In the genomic region with DNA sequence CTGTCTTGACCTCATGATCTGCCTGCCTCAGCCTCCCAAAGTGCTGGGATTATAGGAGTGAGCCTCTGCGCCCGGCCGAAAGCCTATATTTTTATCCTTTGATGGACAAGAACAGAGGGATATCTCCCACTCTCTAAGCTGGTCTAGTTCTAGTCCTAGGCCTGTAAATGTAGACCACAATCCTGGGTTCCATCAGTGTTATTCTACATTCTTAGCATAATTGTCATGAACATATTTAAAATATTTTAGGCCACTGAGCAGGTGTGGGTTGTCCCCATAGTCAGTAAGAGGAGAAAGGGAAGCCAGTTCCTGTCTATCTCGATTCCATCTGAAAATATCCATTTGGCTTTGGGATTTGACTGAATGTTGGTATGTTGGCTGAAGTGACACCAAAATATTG, we compare ENCODE assay signal across 22 cellular contexts.
A peak's percentile ranks its signal among the peaks of the same experiment; 100 is the strongest.
DNase-seq lines count a peak whose midpoint lies in the region; ATAC-seq and TF ChIP-seq lines count a peak whose summit lies in the region.
"Had no signal": no experiment of that assay in that cellular context is flagged by ENCODE, and none has a peak within 500 bp of the region (broad histone marks: within the 10 kb centered on the region; RNA-seq: fewer than 3 reads in every experiment).

No MANE protein-coding gene starts in this region.

- H3K27me3 ChIP-seq in OCI-LY3 (ENCODE audit: low read depth, low read length): no peaks in the 10 kb centered on the region
- H3K27me3 ChIP-seq: BE2C; BLaER1 treated with 17β-estradiol and CSF1 and Interleukin-3, amounts not matched to agents 10 nM and 100 nM had no signal

- no peak overlapping the region for H3K4me3 ChIP-seq in OCI-LY3 (ENCODE audit: low read length)
- H3K4me3 ChIP-seq in skeletal muscle cell (ENCODE audit: low read depth, low read length): no peak overlapping the region
- H3K4me3 ChIP-seq: A549; BLaER1 treated with 17β-estradiol and CSF1 and Interleukin-3, amounts not matched to agents 10 nM and 100 nM; GM12878; HAP-1 had no signal

- peak overlapping the region; percentile 10; the same call in 1 of the 2 replicates for H2AFZ ChIP-seq in OCI-LY3 (ENCODE audit: low read depth, low read length)

- peak overlapping the region; percentile 56 for H3K27ac ChIP-seq in OCI-LY3 (ENCODE audit: low read length)
- H3K27ac ChIP-seq: A549; BLaER1 treated with 17β-estradiol and CSF1 and Interleukin-3, amounts not matched to agents 10 nM and 100 nM had no signal

- no peaks in the 10 kb centered on the region for H3K9me3 ChIP-seq in OCI-LY3 (ENCODE audit: insufficient read depth, low read length)
- H3K9me3 ChIP-seq: A549; BE2C; BLaER1 treated with 17β-estradiol and CSF1 and Interleukin-3, amounts not matched to agents 10 nM and 100 nM; HAP-1 had no signal

- H3K9ac ChIP-seq in OCI-LY3 (ENCODE audit: low read length): no peak overlapping the region; the same call in 1 of the 2 replicates
- H3K9ac ChIP-seq: BLaER1 treated with 17β-estradiol and CSF1 and Interleukin-3, amounts not matched to agents 10 nM and 100 nM had no signal

- no peak for TF ChIP-seq CTCF in OCI-LY3 (IDR thresholded peaks at IDR 0.05; ENCODE audit: low read depth, low read length)

- peaks cover 27% of the 10 kb centered on the region for H3K4me1 ChIP-seq in OCI-LY3 (ENCODE audit: low read length)
- H3K4me1 ChIP-seq: A549; BE2C; BLaER1 treated with 17β-estradiol and CSF1 and Interleukin-3, amounts not matched to agents 10 nM and 100 nM; HAP-1 had no signal

- DNase-seq in myocyte (ENCODE audit: low read depth) (peak; percentile 68), skeletal muscle cell (ENCODE audit: low read depth) (peak; percentile 7), NCI-H1105 (lab: John Stamatoyannopoulos, UW) (no peak)
- DNase-seq: 8988T; ACHN; AML-193; BE2C; CD4-positive, alpha-beta T cell; CD8-positive, alpha-beta memory T cell; DMS 273 treated with DMSO at 0.1 percent for 48 hours; DMS79; EL; GDM1; GOT3; HFFc6 had no signal

- H3K4me2 ChIP-seq in OCI-LY3 (ENCODE audit: low read length): peak overlapping the region; percentile 45
- H3K4me2 ChIP-seq: A549; BLaER1 treated with 17β-estradiol and CSF1 and Interleukin-3, amounts not matched to agents 10 nM and 100 nM had no signal

- H3K36me3 ChIP-seq in OCI-LY3 (replicated peaks; ENCODE audit: low read depth, low read length): no peaks in the 10 kb centered on the region
- H3K36me3 ChIP-seq: BE2C; BLaER1 treated with 17β-estradiol and CSF1 and Interleukin-3, amounts not matched to agents 10 nM and 100 nM; HAP-1 had no signal

- H3K79me2 ChIP-seq in OCI-LY3 (ENCODE audit: low read length): no peaks in the 10 kb centered on the region

- H4K20me1 ChIP-seq in OCI-LY3 (ENCODE audit: insufficient read depth, low read length): no peaks in the 10 kb centered on the region
- H4K20me1 ChIP-seq: BLaER1 treated with 17β-estradiol and CSF1 and Interleukin-3, amounts not matched to agents 10 nM and 100 nM had no signal

- ATAC-seq in GM21528 (IDR thresholded peaks at IDR 0.05; ENCODE audit: low FRiP score, unreplicated experiment): no peak
- no peak for ATAC-seq in HG02623 (IDR thresholded peaks at IDR 0.05; ENCODE audit: unreplicated experiment)
- ATAC-seq: A549, GM12878 had no signal
